In the genomic region with DNA sequence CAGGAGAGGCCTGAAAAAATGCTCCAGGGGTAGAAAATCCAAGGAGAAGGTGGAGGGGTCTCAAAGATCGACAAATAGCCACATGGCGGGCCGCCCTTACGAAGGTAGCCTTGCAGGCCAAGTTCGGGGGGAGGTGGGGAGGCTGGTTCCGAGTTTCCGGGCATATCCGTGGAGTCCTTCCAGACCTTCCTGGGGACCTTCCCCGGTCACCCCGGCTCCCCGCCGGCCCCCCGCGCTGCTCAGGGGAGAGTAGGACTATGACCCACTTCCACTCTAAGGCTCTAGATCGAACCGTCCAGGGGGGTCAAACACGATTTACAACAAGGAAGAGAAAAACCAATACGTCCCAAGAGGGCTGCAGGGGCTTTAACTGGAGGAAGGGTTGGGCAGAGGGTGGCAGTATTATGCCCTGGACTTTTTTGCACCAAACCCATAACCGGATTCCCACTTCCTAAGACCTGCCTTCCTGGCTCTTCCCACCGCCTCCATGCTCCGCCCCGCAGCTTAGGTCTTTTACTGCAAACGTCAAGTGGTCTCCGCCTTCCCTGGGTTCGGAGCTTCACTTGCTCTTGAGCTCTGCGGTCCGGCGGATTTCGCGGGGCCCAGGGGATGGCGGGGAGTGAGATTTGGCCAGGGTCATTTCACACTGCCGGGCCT, we compare ENCODE assay signal across 8 cellular contexts. TPM values are rescaled to one million over a fixed set of nuclear protein-coding genes. Genes with fewer than 3 reads are reported as not detected.
DNase-seq lines count a peak whose midpoint lies in the region; ATAC-seq and TF ChIP-seq lines count a peak whose summit lies in the region.

No MANE protein-coding gene starts in this region.

- intact Hi-C loops in activated naive CD4-positive, alpha-beta T cell treated with anti-CD3 and anti-CD28 coated beads for 36 hours (cut with micrococcal nuclease): no loop called here
- intact Hi-C loops in CD8-positive, alpha-beta T cell (cut with DNase I, micrococcal nuclease): no loop called here

- POLR2A ChIA-PET in CD8-positive, alpha-beta T cell (lab: Charles Lee): no interaction called here

- peaks cover 6% of the 10 kb centered on the region for H3K4me1 ChIP-seq in osteoblast (ENCODE audit: insufficient read depth, low read length)
- H3K4me1 ChIP-seq in CD8-positive, alpha-beta T cell (ENCODE audit: insufficient read depth, low read length): no peaks in the 10 kb centered on the region

- no peak for ATAC-seq in CD8-positive, alpha-beta T cell

- peak overlapping the region; percentile 77 for H2AFZ ChIP-seq in osteoblast (ENCODE audit: low read length)

- H3K36me3 ChIP-seq in osteoblast (ENCODE audit: insufficient read depth, low read length): no peaks in the 10 kb centered on the region
- H3K36me3 ChIP-seq in CD8-positive, alpha-beta T cell (ENCODE audit: insufficient read depth, low read length): no peaks in the 10 kb centered on the region

- TF ChIP-seq CTCF in WI38 (IDR thresholded peaks at IDR 0.05; ENCODE audit: low read depth, low read length) (no peak), osteoblast (IDR thresholded peaks at IDR 0.05; ENCODE audit: extremely low read depth, low read depth, low read length) (no peak)
- no peak for TF ChIP-seq CTCF in CD8-positive, alpha-beta T cell (IDR thresholded peaks at IDR 0.05)

- H3K27ac ChIP-seq in osteoblast (ENCODE audit: low read depth, low read length): no peak overlapping the region
- H3K27ac ChIP-seq in CD8-positive, alpha-beta T cell (ENCODE audit: low read depth, low read length): no peak overlapping the region

- peaks cover 54% of the 10 kb centered on the region for H3K27me3 Mint-ChIP-seq in activated naive CD4-positive, alpha-beta T cell treated with anti-CD3 and anti-CD28 coated beads for 36 hours (ENCODE audit: low read depth)
- peaks cover 47% of the 10 kb centered on the region for H3K27me3 Mint-ChIP-seq in CD8-positive, alpha-beta T cell (ENCODE audit: low read depth)

- H3K4me1 Mint-ChIP-seq in activated naive CD4-positive, alpha-beta T cell treated with anti-CD3 and anti-CD28 coated beads for 36 hours (ENCODE audit: low read depth): peaks cover 7% of the 10 kb centered on the region
- peaks cover 7% of the 10 kb centered on the region for H3K4me1 Mint-ChIP-seq in CD8-positive, alpha-beta T cell (ENCODE audit: low read depth)

- H4K20me1 ChIP-seq in osteoblast (ENCODE audit: insufficient read depth, low read length): no peaks in the 10 kb centered on the region

- no peaks in the 10 kb centered on the region for H3K36me3 Mint-ChIP-seq in activated naive CD4-positive, alpha-beta T cell treated with anti-CD3 and anti-CD28 coated beads for 36 hours (ENCODE audit: low read depth)
- H3K36me3 Mint-ChIP-seq in CD8-positive, alpha-beta T cell: no peaks in the 10 kb centered on the region

- H3K79me2 ChIP-seq in osteoblast (ENCODE audit: insufficient read depth, low read length): no peaks in the 10 kb centered on the region

- DNase-seq in activated naive CD4-positive, alpha-beta T cell treated with anti-CD3 and anti-CD28 coated beads for 36 hours: no peak
- DNase-seq in activated naive CD4-positive, alpha-beta T cell treated with Interleukin-2 at 50 U/mL for 16 hours: no peak
- DNase-seq in LoVo (ENCODE audit: low spot score) (peak; percentile 77), germinal center (ENCODE audit: low spot score) (peak; percentile 7), osteoblast (ENCODE audit: insufficient read length, low spot score, missing footprints) (peak; percentile 95)
- DNase-seq in CD8-positive, alpha-beta T cell: no peak
- DNase-seq in stimulated activated CD4-positive, alpha-beta T cell treated with anti-CD3 and anti-CD28 coated beads, Interleukin-4, amount 100 ng/mL, for 1 hour: no peak

- CTCF ChIA-PET in activated naive CD4-positive, alpha-beta T cell treated with anti-CD3 and anti-CD28 coated beads for 36 hours (lab: Charles Lee): no interaction called here
- CTCF ChIA-PET in CD8-positive, alpha-beta T cell (lab: Charles Lee): no interaction called here

- peaks cover 26% of the 10 kb centered on the region for H3K27me3 ChIP-seq in osteoblast (ENCODE audit: insufficient read depth, low read length)
- H3K27me3 ChIP-seq in CD8-positive, alpha-beta T cell (ENCODE audit: insufficient read depth, low read length): peaks cover 5% of the 10 kb centered on the region

- H3K27ac Mint-ChIP-seq in activated naive CD4-positive, alpha-beta T cell treated with anti-CD3 and anti-CD28 coated beads for 36 hours: no peak overlapping the region
- no peak overlapping the region for H3K27ac Mint-ChIP-seq in CD8-positive, alpha-beta T cell

- H3K9me3 Mint-ChIP-seq in activated naive CD4-positive, alpha-beta T cell treated with anti-CD3 and anti-CD28 coated beads for 36 hours: no peaks in the 10 kb centered on the region
- no peaks in the 10 kb centered on the region for H3K9me3 Mint-ChIP-seq in CD8-positive, alpha-beta T cell

- H3K4me3 Mint-ChIP-seq in activated naive CD4-positive, alpha-beta T cell treated with anti-CD3 and anti-CD28 coated beads for 36 hours: peak overlapping the region; percentile 4
- H3K4me3 Mint-ChIP-seq in CD8-positive, alpha-beta T cell: no peak overlapping the region

- peak overlapping the region; percentile 81 for H3K4me2 ChIP-seq in osteoblast (ENCODE audit: insufficient read depth, low read length)

- no peaks in the 10 kb centered on the region for H3K9me3 ChIP-seq in osteoblast (ENCODE audit: low read depth, low read length)
- no peaks in the 10 kb centered on the region for H3K9me3 ChIP-seq in CD8-positive, alpha-beta T cell (ENCODE audit: low read length)

- H3K4me3 ChIP-seq in WI38 (ENCODE audit: low read depth, low read length) (peak overlapping the region; percentile 70), osteoblast (ENCODE audit: insufficient read depth, low read length) (peak overlapping the region; percentile 69)
- H3K4me3 ChIP-seq in CD8-positive, alpha-beta T cell (ENCODE audit: low read depth, low read length): no peak overlapping the region

RNA-seq across cellular contexts. Expression of a gene that starts 0.8 kb away (rescaled TPM):
- not detected for total RNA-seq in activated naive CD4-positive, alpha-beta T cell treated with anti-CD3 and anti-CD28 coated beads for 36 hours
- total RNA-seq in osteoblast: under 0.01 and 0.59 TPM in 2 replicates
- not detected for total RNA-seq in CD8-positive, alpha-beta T cell

Comparison
In these comparisons a context has a peak if more than half of its experiments do, and no peak if none do; other contexts are left out.
1. DNase-seq: peak in LoVo (single experiment), germinal center (single experiment) and osteoblast (single experiment); none in activated naive CD4-positive, alpha-beta T cell treated with anti-CD3 and anti-CD28 coated beads for 36 hours (single experiment), activated naive CD4-positive, alpha-beta T cell treated with Interleukin-2 at 50 U/mL for 16 hours (single experiment), CD8-positive, alpha-beta T cell (0 of 7) and stimulated activated CD4-positive, alpha-beta T cell treated with anti-CD3 and anti-CD28 coated beads, Interleukin-4, amount 100 ng/mL, for 1 hour (single experiment).